9 cellular contexts compared by ENCODE assay signal in genomic region chr16:20868890-20869289, GRCh38. TPM values are rescaled to one million over a fixed set of nuclear protein-coding genes. Genes with fewer than 3 reads are reported as not detected.
DNase-seq lines count a peak whose midpoint lies in the region; ATAC-seq, FAIRE-seq and TF ChIP-seq lines count a peak whose summit lies in the region.
"Had no signal": no experiment of that assay in that cellular context is flagged by ENCODE, and none has a peak within 500 bp of the region (broad histone marks: within the 10 kb centered on the region; RNA-seq: fewer than 3 reads in every experiment).

No MANE protein-coding gene starts in this region.

- H3K4me3 ChIP-seq in GM12878 (no peak overlapping the region), hepatocyte (no peak overlapping the region), gastrocnemius medialis (no peak overlapping the region)
- H3K4me3 ChIP-seq in CD4-positive, alpha-beta memory T cell (ENCODE audit: low read length in 2 of 2) = no peak overlapping the region

- 82% methylated on average over 3 of the region's 3 CpGs for WGBS in GM12878 (ENCODE audit: insufficient coverage, insufficient replicate concordance, low lambda C conversion rate, missing lambda C conversion rate)
- WGBS in hepatocyte (ENCODE audit: low lambda C conversion rate, missing lambda C conversion rate) = 42% methylated on average over 3 of the region's 3 CpGs

- TF ChIP-seq POLR2A in GM12878 (IDR thresholded peaks at IDR 0.05; ENCODE audit: low read depth, low read length) (no peak), gastrocnemius medialis (IDR thresholded peaks at IDR 0.05) (no peak)

- no peak for ATAC-seq in GM12878
- ATAC-seq in gastrocnemius medialis = peak; percentile 78 to 79
- ATAC-seq in HG02798 (IDR thresholded peaks at IDR 0.05; ENCODE audit: poor library complexity, unreplicated experiment) = no peak

- H3K4me1 ChIP-seq in GM12878 (ENCODE audit: control insufficient read depth, insufficient read depth, low read length) (peaks cover 45% of the 10 kb centered on the region), hepatocyte (ENCODE audit: insufficient read depth) (peaks cover 43% of the 10 kb centered on the region), gastrocnemius medialis (peaks cover 58 to 71% of the 10 kb centered on the region in 2 donors)
- peaks cover 29% of the 10 kb centered on the region for H3K4me1 ChIP-seq in CD4-positive, alpha-beta memory T cell (ENCODE audit: insufficient read depth, low read length)

- POLR2A ChIA-PET in GM12878 (lab: Charles Lee) = no interaction called here
- POLR2A ChIA-PET in CD4-positive, alpha-beta memory T cell (lab: Charles Lee; ENCODE audit: partially characterized antibody) = interaction anchor here (0.6 kb wide), 1 partner anchor 642 kb away, joined by 3 read pairs; no protein-coding TSS in a partner anchor

- no peaks in the 10 kb centered on the region for H3K27me3 ChIP-seq in GM12878 (replicated peaks in 1 of 2; ENCODE audit: control insufficient read depth in 2 of 2, insufficient read depth in 2 of 2, low read length in 1 of 2)
- H3K27me3 ChIP-seq in hepatocyte = no peaks in the 10 kb centered on the region
- H3K27me3 ChIP-seq in gastrocnemius medialis = no peaks in the 10 kb centered on the region
- no peaks in the 10 kb centered on the region for H3K27me3 ChIP-seq in CD4-positive, alpha-beta memory T cell (ENCODE audit: insufficient read depth, low read length)

- H3K4me3 Mint-ChIP-seq in CD4-positive, alpha-beta memory T cell = no peak overlapping the region
- H3K4me3 Mint-ChIP-seq: activated B cell treated with CpG ODN at 0.5 μM for 24 hours had no signal

- H3K27me3 Mint-ChIP-seq in CD4-positive, alpha-beta memory T cell = no peaks in the 10 kb centered on the region
- H3K27me3 Mint-ChIP-seq: activated B cell treated with CpG ODN at 0.5 μM for 24 hours had no signal

- H3K4me1 Mint-ChIP-seq in CD4-positive, alpha-beta memory T cell = peaks cover 18 to 33% (median 26%) of the 10 kb centered on the region in 4 donors

- TF ChIP-seq EP300 in GM12878 (IDR thresholded peaks at IDR 0.05; ENCODE audit: borderline replicate concordance in 1 of 2, control insufficient read depth in 1 of 2, low read depth in 2 of 2, low read length in 2 of 2) = no peak

- no peak for TF ChIP-seq RAD21 in GM12878 (IDR thresholded peaks at IDR 0.05; ENCODE audit: insufficient read depth, low read depth, low read length)

- no peak overlapping the region for H2AFZ ChIP-seq in GM12878 (ENCODE audit: control insufficient read depth, low read depth, low read length)
- no peak overlapping the region for H2AFZ ChIP-seq in hepatocyte

- peaks cover 0 to 6% of the 10 kb centered on the region in 2 donors for H3K36me3 Mint-ChIP-seq in CD4-positive, alpha-beta memory T cell

- BruUV-seq in GM12878 (replicated peaks; lab: Mats Ljungman, UMichigan) = no TSS peak

- H3K4me2 ChIP-seq in GM12878 (ENCODE audit: control insufficient read depth, insufficient read depth) (no peak overlapping the region), hepatocyte (no peak overlapping the region)

- H3K79me2 ChIP-seq in GM12878 (ENCODE audit: control insufficient read depth, insufficient read depth, low read length) (peaks cover 16% of the 10 kb centered on the region), hepatocyte (peaks cover 94% of the 10 kb centered on the region)

- no peaks in the 10 kb centered on the region for H3K9me2 ChIP-seq in hepatocyte (replicated peaks; ENCODE audit: insufficient read depth)

- H4K20me1 ChIP-seq in GM12878 (ENCODE audit: control insufficient read depth, insufficient read depth) = no peaks in the 10 kb centered on the region
- peaks cover 48% of the 10 kb centered on the region for H4K20me1 ChIP-seq in hepatocyte (ENCODE audit: insufficient read depth, poor library complexity, severe bottlenecking)

- H3K27ac Mint-ChIP-seq in CD4-positive, alpha-beta memory T cell = peak overlapping the region in 2 of 7 donors; percentile 7 to 52
- H3K27ac Mint-ChIP-seq: activated B cell treated with CpG ODN at 0.5 μM for 24 hours had no signal

- in situ Hi-C loops in GM12878 (cut with MboI) (no loop called here), gastrocnemius medialis (cut with MboI; ENCODE audit: low sequenced_read_pairs in 4 of 4) (loop anchor here in 1 of 4 donors (25.0 kb wide), 1 partner anchor 418 kb away; the partner anchor contains the start of gene CRYM)

- no peak overlapping the region for H3K27ac ChIP-seq in GM12878 (ENCODE audit: control insufficient read depth, insufficient read depth)
- H3K27ac ChIP-seq in hepatocyte = peak overlapping the region; percentile 1
- peak overlapping the region in 3 of 4 donors; percentile 30 to 64 (median 57) for H3K27ac ChIP-seq in gastrocnemius medialis
- H3K27ac ChIP-seq in CD4-positive, alpha-beta memory T cell (ENCODE audit: low read depth, low read length) = no peak overlapping the region

- DNase-seq in HCEC 1CT (peak; percentile 61), GM12878 (ENCODE audit: low read depth, low spot score) (no peak), hepatocyte (ENCODE audit: low spot score) (peak; percentile 45), gastrocnemius medialis (peak; percentile 48 to 78), NCI-H146 treated with DMSO at 0.1 percent for 48 hours (lab: John Stamatoyannopoulos, UW; ENCODE audit: unreplicated experiment) (no peak)
- no peak for DNase-seq in CD4-positive, alpha-beta memory T cell
- DNase-seq in effector CD4-positive, alpha-beta T cell = no peak
- DNase-seq: activated B cell treated with CpG ODN at 0.5 μM for 24 hours had no signal

- FAIRE-seq in GM12878 (lab: Jason Lieb, UNC) = no peak

- CTCF ChIA-PET in GM12878 (lab: Yijun Ruan, JAX) = interaction anchor here (6.8 kb wide), 1 partner anchor 18 kb away, joined by 40 read pairs; no protein-coding TSS in a partner anchor
- CTCF ChIA-PET in CD4-positive, alpha-beta memory T cell (lab: Charles Lee; ENCODE audit: partially characterized antibody) = no interaction called here

- RAD21 ChIA-PET in GM12878 (lab: Charles Lee; ENCODE audit: unreplicated experiment) = interaction anchor here (6.0 kb wide), 1 partner anchor 31 kb away, joined by 31 read pairs; the partner anchor contains the start of genes DCUN1D3 and LYRM1

- SMC1A ChIA-PET in GM12878 (lab: Charles Lee; ENCODE audit: uncharacterized antibody, unreplicated experiment) = interaction anchor here (0.6 to 6.1 kb wide), 2 partner anchors 8 to 117 kb away, joined by 3 to 83 read pairs; no protein-coding TSS in a partner anchor

- no peaks in the 10 kb centered on the region for H3K9me3 Mint-ChIP-seq in CD4-positive, alpha-beta memory T cell
- H3K9me3 Mint-ChIP-seq: activated B cell treated with CpG ODN at 0.5 μM for 24 hours had no signal

- no peak for TF ChIP-seq CTCF in GM12878 (IDR thresholded peaks at IDR 0.05 in 2 of 3, conservative IDR thresholded peaks at IDR 0.05 in 1 of 3; ENCODE audit: control insufficient read depth in 2 of 3, extremely low read depth in 1 of 3, insufficient read depth in 1 of 3, low read depth in 3 of 3, low read length in 3 of 3)
- no peak for TF ChIP-seq CTCF in hepatocyte (IDR thresholded peaks at IDR 0.05; ENCODE audit: poor library complexity)
- TF ChIP-seq CTCF in gastrocnemius medialis (IDR thresholded peaks at IDR 0.05 in 4 of 5, conservative IDR thresholded peaks at IDR 0.05 in 1 of 5) = no peak

- H3K9me3 ChIP-seq in GM12878 (replicated peaks; ENCODE audit: control insufficient read depth, insufficient read depth, low read length) = no peaks in the 10 kb centered on the region
- no peaks in the 10 kb centered on the region for H3K9me3 ChIP-seq in hepatocyte (ENCODE audit: low read depth)
- H3K9me3 ChIP-seq in gastrocnemius medialis = no peaks in the 10 kb centered on the region
- no peaks in the 10 kb centered on the region for H3K9me3 ChIP-seq in CD4-positive, alpha-beta memory T cell (ENCODE audit: control insufficient read depth in 1 of 2, low read length in 2 of 2)

- intact Hi-C loops in GM12878 (cut with micrococcal nuclease; ENCODE audit: unreplicated experiment) (no loop called here), gastrocnemius medialis (cut with DNase I; ENCODE audit: low total_unique reads) (no loop called here)
- intact Hi-C loops in CD4-positive, alpha-beta memory T cell (cut with micrococcal nuclease) = no loop called here

- H3K9ac ChIP-seq in GM12878 (ENCODE audit: control insufficient read depth, insufficient read depth, low read length) = no peak overlapping the region

- no peaks in the 10 kb centered on the region for H3K36me3 ChIP-seq in GM12878 (ENCODE audit: control insufficient read depth in 2 of 2, insufficient read depth in 2 of 2, low read length in 1 of 2)
- H3K36me3 ChIP-seq in hepatocyte (replicated peaks; ENCODE audit: insufficient read depth, low read depth) = no peaks in the 10 kb centered on the region
- H3K36me3 ChIP-seq in gastrocnemius medialis = no peaks in the 10 kb centered on the region
- H3K36me3 ChIP-seq in CD4-positive, alpha-beta memory T cell (ENCODE audit: insufficient read depth, low read length) = no peaks in the 10 kb centered on the region

RNA-seq across cellular contexts. Expression of gene DCUN1D3, which starts 31.3 kb away (rescaled TPM):
- 6.1 and 7.6 TPM in 2 replicates for total RNA-seq in GM12878 (2013; cell fraction: nucleolus; rRNA removed)
- 2.4 and 2.8 TPM in 2 replicates for total RNA-seq in GM12878 (2014; rRNA removed)
- total RNA-seq in GM12878 (2014; rRNA removed; fragmentation: Illumina TruSeq; extraction: Trizol) = 2.3 and 2.5 TPM in 2 replicates
- total RNA-seq in GM12878 (2021) = 3.5 and 3.7 TPM in 2 replicates
- polyA plus RNA-seq in GM12878 (2011; ENCODE audit: low read depth) = 1.7 TPM
- polyA plus RNA-seq in GM12878 (2011; rRNA removed) = 4.5 and 5.5 TPM in 2 replicates
- 3.1 and 3.5 TPM in 2 replicates for polyA plus RNA-seq in GM12878 (2011; cell fraction: cytosol; rRNA removed)
- 6.2 and 7.4 TPM in 2 replicates for polyA plus RNA-seq in GM12878 (2011; cell fraction: nucleus; rRNA removed)
- polyA plus RNA-seq in GM12878 (2012) = 2.1 and 2.6 TPM in 2 replicates
- polyA plus RNA-seq in GM12878 (2014; fragmentation: Illumina TruSeq; extraction: Trizol) = 1.6 and 1.8 TPM in 2 replicates
- polyA plus RNA-seq in GM12878 (2014; fragmentation: Nextera tagmentation; extraction: Ambion mirVana) = 1 to 10 TPM in 1 of 2 experiments, under 1 TPM in 1; 0.47 to 1.2 TPM
- 1.9 TPM in 2 replicates for polyA plus RNA-seq in GM12878 (2014; rRNA removed)
- 1 to 10 TPM; 1.3 to 1.8 TPM for polyA plus RNA-seq in GM12878 (2016; fragmentation: Nextera tagmentation; extraction: Ambion mirVana)
- polyA minus RNA-seq in GM12878 (2011; rRNA and poly(A)+ RNA removed) = 6.0 and 7.6 TPM in 2 replicates
- polyA minus RNA-seq in GM12878 (2011; cell fraction: cytosol; rRNA and poly(A)+ RNA removed) = 2.4 and 2.9 TPM in 2 replicates
- polyA minus RNA-seq in GM12878 (2011; cell fraction: nucleus; rRNA and poly(A)+ RNA removed) = 5.8 and 7.0 TPM in 2 replicates
- total RNA-seq in hepatocyte = 38.1 and 40.3 TPM in 2 replicates
- 10.3 and 15.0 TPM in 2 replicates for polyA plus RNA-seq in hepatocyte
- total RNA-seq in gastrocnemius medialis = 10 to 100 TPM in 1 of 4 donors, 1 to 10 TPM in 3; 7.6 to 10.5 (median 8.3) TPM
- total RNA-seq in CD4-positive, alpha-beta memory T cell = 1 to 10 TPM; 6.2 to 7.5 TPM
- 1 to 10 TPM in 1 of 2 donors, under 1 TPM in 1; 0.11 to 1.1 TPM for polyA plus RNA-seq in CD4-positive, alpha-beta memory T cell

RNA-seq across cellular contexts. Expression of gene LYRM1, which starts 31.7 kb away (rescaled TPM):
- 12.4 and 15.2 TPM in 2 replicates for total RNA-seq in GM12878 (2013; cell fraction: nucleolus; rRNA removed)
- total RNA-seq in GM12878 (2014; rRNA removed) (24.9 and 27.2 TPM in 2 replicates), GM12878 (2014; rRNA removed; fragmentation: Illumina TruSeq; extraction: Trizol) (37.2 and 41.0 TPM in 2 replicates), GM12878 (2021) (18.4 and 19.4 TPM in 2 replicates), hepatocyte (60.0 and 61.5 TPM in 2 replicates), gastrocnemius medialis (10 to 100 TPM; 36.4 to 74.7 (median 38.8) TPM)
- 26.1 TPM for polyA plus RNA-seq in GM12878 (2011; ENCODE audit: low read depth)
- polyA plus RNA-seq in GM12878 (2011; rRNA removed) (54.4 and 81.5 TPM in 2 replicates), GM12878 (2014; fragmentation: Illumina TruSeq; extraction: Trizol) (43.8 and 44.8 TPM in 2 replicates), GM12878 (2014; fragmentation: Nextera tagmentation; extraction: Ambion mirVana) (10 to 100 TPM; 36.9 to 43.7 TPM), GM12878 (2014; rRNA removed) (29.3 and 30.2 TPM in 2 replicates), GM12878 (2016; fragmentation: Nextera tagmentation; extraction: Ambion mirVana) (10 to 100 TPM; 38.9 to 40.5 TPM), hepatocyte (48.9 and 57.3 TPM in 2 replicates)
- polyA plus RNA-seq in GM12878 (2011; cell fraction: cytosol; rRNA removed) = 28.2 and 33.0 TPM in 2 replicates
- polyA plus RNA-seq in GM12878 (2011; cell fraction: nucleus; rRNA removed) = 18.8 and 24.1 TPM in 2 replicates
- polyA plus RNA-seq in GM12878 (2012) = 26.8 and 27.8 TPM in 2 replicates
- 20.1 and 26.8 TPM in 2 replicates for polyA minus RNA-seq in GM12878 (2011; rRNA and poly(A)+ RNA removed)
- 15.2 and 16.8 TPM in 2 replicates for polyA minus RNA-seq in GM12878 (2011; cell fraction: cytosol; rRNA and poly(A)+ RNA removed)
- polyA minus RNA-seq in GM12878 (2011; cell fraction: nucleus; rRNA and poly(A)+ RNA removed) = 5.7 and 6.6 TPM in 2 replicates
- total RNA-seq in CD4-positive, alpha-beta memory T cell = 10 to 100 TPM; 25.8 to 27.4 TPM
- polyA plus RNA-seq in CD4-positive, alpha-beta memory T cell = 10 to 100 TPM; 42.0 to 54.3 TPM

Comparison
In these comparisons a context has a peak if more than half of its experiments do, and no peak if none do; other contexts are left out.
1. DNase-seq: peak in HCEC 1CT (single experiment), hepatocyte (single experiment) and gastrocnemius medialis (2 of 2); none in GM12878 (single experiment), CD4-positive, alpha-beta memory T cell (0 of 5), effector CD4-positive, alpha-beta T cell (single experiment) and NCI-H146 treated with DMSO at 0.1 percent for 48 hours (single experiment).
2. ATAC-seq: peak in gastrocnemius medialis (2 of 2); none in GM12878 (single experiment) and HG02798 (single experiment).
3. H3K27ac ChIP-seq: peak in hepatocyte (single experiment) and gastrocnemius medialis (3 of 4); none in GM12878 (single experiment) and CD4-positive, alpha-beta memory T cell (single experiment).